In the genomic region with DNA sequence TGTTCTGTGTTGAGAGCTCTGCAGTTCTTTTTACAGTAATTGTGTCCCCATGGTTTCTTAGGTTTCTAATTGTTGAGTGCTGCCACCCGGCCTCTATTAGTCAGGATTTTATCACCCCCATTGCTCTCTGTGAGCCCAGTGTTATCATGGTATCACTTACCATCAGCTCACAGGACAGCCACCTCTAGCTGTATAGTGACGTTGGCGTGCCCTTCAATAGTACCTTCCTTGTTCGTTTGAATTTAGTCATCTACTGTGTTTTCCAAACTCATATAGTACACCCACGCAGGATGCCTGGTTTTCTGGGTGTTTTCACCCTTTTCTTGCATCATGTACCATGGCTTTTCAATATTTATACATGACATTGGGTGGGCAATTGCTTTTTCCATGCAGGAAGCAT, we compare ENCODE assay signal across 1 cellular context.
TF ChIP-seq lines count a peak whose summit lies in the region.

No MANE protein-coding gene starts in this region.

TF ChIP-seq in K562, 482 proteins besides CTCF, POLR2A, EP300 and RAD21 (continued from another document):
- TF ChIP-seq ZNF518B (CRISPR knock-in tag; IDR thresholded peaks at IDR 0.05) (no peak), PCBP2 (IDR thresholded peaks at IDR 0.05; ENCODE audit: low read depth, low read length, poor library complexity, severe bottlenecking) (no peak), PHF8 (IDR thresholded peaks at IDR 0.05; ENCODE audit: borderline replicate concordance, low read length) (no peak), ZNF384 (IDR thresholded peaks at IDR 0.05; ENCODE audit: low read depth, low read length) (no peak), SRF (CRISPR knock-in tag; IDR thresholded peaks at IDR 0.05) (no peak), DIDO1 (tag; IDR thresholded peaks at IDR 0.05; ENCODE audit: low read depth) (no peak), THAP7 (CRISPR knock-in tag; IDR thresholded peaks at IDR 0.05) (no peak), ATF6 (CRISPR knock-in tag; IDR thresholded peaks at IDR 0.05) (no peak), SIN3A (IDR thresholded peaks at IDR 0.05; ENCODE audit: borderline replicate concordance in 2 of 2, control insufficient read depth in 1 of 2, low read depth in 2 of 2, low read length in 2 of 2) (no peak), GTF2F1 (IDR thresholded peaks at IDR 0.05; ENCODE audit: low read depth, low read length) (no peak), ZC3H11A (IDR thresholded peaks at IDR 0.05; ENCODE audit: low read depth, low read length) (no peak), FOS (IDR thresholded peaks at IDR 0.05; ENCODE audit: extremely low read depth, insufficient read length) (no peak)
- TF ChIP-seq, protein P1, sequence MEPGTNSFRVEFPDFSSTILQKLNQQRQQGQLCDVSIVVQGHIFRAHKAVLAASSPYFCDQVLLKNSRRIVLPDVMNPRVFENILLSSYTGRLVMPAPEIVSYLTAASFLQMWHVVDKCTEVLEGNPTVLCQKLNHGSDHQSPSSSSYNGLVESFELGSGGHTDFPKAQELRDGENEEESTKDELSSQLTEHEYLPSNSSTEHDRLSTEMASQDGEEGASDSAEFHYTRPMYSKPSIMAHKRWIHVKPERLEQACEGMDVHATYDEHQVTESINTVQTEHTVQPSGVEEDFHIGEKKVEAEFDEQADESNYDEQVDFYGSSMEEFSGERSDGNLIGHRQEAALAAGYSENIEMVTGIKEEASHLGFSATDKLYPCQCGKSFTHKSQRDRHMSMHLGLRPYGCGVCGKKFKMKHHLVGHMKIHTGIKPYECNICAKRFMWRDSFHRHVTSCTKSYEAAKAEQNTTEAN (CRISPR knock-in tag; IDR thresholded peaks at IDR 0.05), result no peak
